In genomic region chr6:15026832-15027231, GRCh38 we compare ENCODE assay signal across 9 cellular contexts.
DNase-seq lines count a peak whose midpoint lies in the region; ATAC-seq and TF ChIP-seq lines count a peak whose summit lies in the region.
"Had no signal": no experiment of that assay in that cellular context is flagged by ENCODE, and none has a peak within 500 bp of the region (broad histone marks: within the 10 kb centered on the region; RNA-seq: fewer than 3 reads in every experiment).

No MANE protein-coding gene starts in this region.

- H3K27ac ChIP-seq in prostate gland = no peak overlapping the region

- no peaks in the 10 kb centered on the region for H3K27me3 ChIP-seq in prostate gland (replicated peaks; ENCODE audit: insufficient read depth)

- TF ChIP-seq POLR2A in prostate gland (IDR thresholded peaks at IDR 0.05) = no peak

- intact Hi-C loops in prostate gland (cut with DNase I) = no loop called here

- no peak for ATAC-seq in stimulated activated naive CD8-positive, alpha-beta T cell treated with anti-CD3 and anti-CD28 coated beads, Interleukin-15, amount 100 ng/mL, for 72 hours
- no peak for ATAC-seq in HG03159 (IDR thresholded peaks at IDR 0.05; ENCODE audit: unreplicated experiment)

- H3K4me1 ChIP-seq in prostate gland (replicated peaks) = no peaks in the 10 kb centered on the region

- WGBS in prostate gland = 22% methylated on average over 6 of the region's 6 CpGs

- DNase-seq in LNCaP clone FGC (ENCODE audit: low read depth) = peak; percentile 84
- DNase-seq in NCI-H526 (lab: John Stamatoyannopoulos, UW) = peak; percentile 71 to 80
- peak; percentile 59 for DNase-seq in choroid plexus epithelial cell (ENCODE audit: low read depth)
- peak; percentile 65 for DNase-seq in prostate gland (ENCODE audit: low spot score)
- DNase-seq in stimulated activated naive CD8-positive, alpha-beta T cell treated with anti-CD3 and anti-CD28 coated beads, Interleukin-15, amount 100 ng/mL, for 72 hours = no peak
- no peak for DNase-seq in AG08396 (ENCODE audit: low spot score)
- no peak for DNase-seq in dermis blood vessel endothelial cell
- DNase-seq: retina had no signal

- no peak overlapping the region for H3K4me3 Mint-ChIP-seq in stimulated activated naive CD8-positive, alpha-beta T cell treated with anti-CD3 and anti-CD28 coated beads, Interleukin-15, amount 100 ng/mL, for 72 hours

- H3K9me3 ChIP-seq in prostate gland = no peaks in the 10 kb centered on the region

- H3K9me3 Mint-ChIP-seq in stimulated activated naive CD8-positive, alpha-beta T cell treated with anti-CD3 and anti-CD28 coated beads, Interleukin-15, amount 100 ng/mL, for 72 hours = peaks cover 7 to 10% of the 10 kb centered on the region in 2 donors

- TF ChIP-seq CTCF in LNCaP clone FGC (IDR thresholded peaks at IDR 0.05; ENCODE audit: control insufficient read depth, extremely low read depth, insufficient read depth) = no peak
- TF ChIP-seq CTCF in choroid plexus epithelial cell (conservative IDR thresholded peaks at IDR 0.05; ENCODE audit: low read depth, low read length) = no peak
- no peak for TF ChIP-seq CTCF in prostate gland (IDR thresholded peaks at IDR 0.05)

- H3K27ac Mint-ChIP-seq in stimulated activated naive CD8-positive, alpha-beta T cell treated with anti-CD3 and anti-CD28 coated beads, Interleukin-15, amount 100 ng/mL, for 72 hours = no peak overlapping the region

- peaks cover 29% of the 10 kb centered on the region for H3K4me1 Mint-ChIP-seq in stimulated activated naive CD8-positive, alpha-beta T cell treated with anti-CD3 and anti-CD28 coated beads, Interleukin-15, amount 100 ng/mL, for 72 hours

- H3K4me3 ChIP-seq in LNCaP clone FGC (ENCODE audit: low read depth, low read length) = no peak overlapping the region
- no peak overlapping the region for H3K4me3 ChIP-seq in choroid plexus epithelial cell (ENCODE audit: low read depth, low read length)
- H3K4me3 ChIP-seq in prostate gland = no peak overlapping the region

- H3K27me3 Mint-ChIP-seq in stimulated activated naive CD8-positive, alpha-beta T cell treated with anti-CD3 and anti-CD28 coated beads, Interleukin-15, amount 100 ng/mL, for 72 hours = no peaks in the 10 kb centered on the region

- H3K36me3 ChIP-seq in prostate gland = no peaks in the 10 kb centered on the region

Comparison
In these comparisons a context has a peak if more than half of its experiments do, and no peak if none do; other contexts are left out.
1. DNase-seq: peak in LNCaP clone FGC (single experiment), NCI-H526 (2 of 2), choroid plexus epithelial cell (single experiment) and prostate gland (single experiment); none in stimulated activated naive CD8-positive, alpha-beta T cell treated with anti-CD3 and anti-CD28 coated beads, Interleukin-15, amount 100 ng/mL, for 72 hours (0 of 2), AG08396 (single experiment) and dermis blood vessel endothelial cell (single experiment).